25 cellular contexts compared by ENCODE assay signal in genomic region chr12:132726386-132726785, GRCh38. TPM values are rescaled to one million over a fixed set of nuclear protein-coding genes. Genes with fewer than 3 reads are reported as not detected.
A peak's percentile ranks its signal among the peaks of the same experiment; 100 is the strongest.
DNase-seq lines count a peak whose midpoint lies in the region; ATAC-seq, FAIRE-seq and TF ChIP-seq lines count a peak whose summit lies in the region.
"Had no signal": no experiment of that assay in that cellular context is flagged by ENCODE, and none has a peak within 500 bp of the region (broad histone marks: within the 10 kb centered on the region; RNA-seq: fewer than 3 reads in every experiment).

No MANE protein-coding gene starts in this region.

- H3K9me3 ChIP-seq in kidney (ENCODE audit: control insufficient read depth in 1 of 2, low read length in 2 of 2) (no peaks in the 10 kb centered on the region), lower lobe of right lung (no peaks in the 10 kb centered on the region), Caco-2 (peaks cover 5% of the 10 kb centered on the region)

- no peak for DNase-seq in stimulated activated naive CD8-positive, alpha-beta T cell treated with anti-CD3 and anti-CD28 coated beads, Interleukin-15, amount 100 ng/mL, for 72 hours
- DNase-seq in kidney (peak; percentile 59), lower lobe of right lung (no peak), Caco-2 (no peak)
- DNase-seq: CD8-positive, alpha-beta T cell; DMS79 treated with DMSO at 0.1 percent for 48 hours; GM23248; H7; Kasumi-1; NCI-H1092 treated with DMSO at 0.1 percent for 48 hours; NCI-H1436; NCI-H1930; NCI-H2107; NCI-H524; NCI-H774; RPMI8226; SHP77 treated with DMSO at 0.1 percent for 48 hours had no signal

- peak overlapping the region; percentile 16 for H3K27ac Mint-ChIP-seq in stimulated activated naive CD8-positive, alpha-beta T cell treated with anti-CD3 and anti-CD28 coated beads, Interleukin-15, Interleukin-2, amounts not matched to agents 100 ng/mL and 50 ng/mL, for 24 hours
- H3K27ac Mint-ChIP-seq in stimulated activated naive CD8-positive, alpha-beta T cell treated with anti-CD3 and anti-CD28 coated beads, Interleukin-15, amount 100 ng/mL, for 72 hours, result peak overlapping the region in 1 of 2 donors; percentile 10
- H3K27ac Mint-ChIP-seq in Caco-2 (ENCODE audit: unreplicated experiment), result no peak overlapping the region
- H3K27ac Mint-ChIP-seq: B cell; CD8-positive, alpha-beta T cell had no signal

- no peaks in the 10 kb centered on the region for H3K27me3 Mint-ChIP-seq in stimulated activated naive CD8-positive, alpha-beta T cell treated with anti-CD3 and anti-CD28 coated beads, Interleukin-15, Interleukin-2, amounts not matched to agents 100 ng/mL and 50 ng/mL, for 24 hours
- no peaks in the 10 kb centered on the region for H3K27me3 Mint-ChIP-seq in stimulated activated naive CD8-positive, alpha-beta T cell treated with anti-CD3 and anti-CD28 coated beads, Interleukin-15, amount 100 ng/mL, for 72 hours
- no peaks in the 10 kb centered on the region for H3K27me3 Mint-ChIP-seq in Caco-2 (ENCODE audit: insufficient read depth, unreplicated experiment)
- H3K27me3 Mint-ChIP-seq: B cell had no signal

- CTCF ChIA-PET in Caco-2 (lab: Charles Lee), result no interaction called here

- no peaks in the 10 kb centered on the region for H3K27me3 ChIP-seq in lower lobe of right lung (ENCODE audit: low read depth)
- H3K27me3 ChIP-seq in Caco-2 (replicated peaks; ENCODE audit: control insufficient read depth, insufficient read depth, low read length), result no peaks in the 10 kb centered on the region

- FAIRE-seq in kidney (lab: Jason Lieb, UNC), result no peak
- FAIRE-seq: GM18507, HTR-8/SVneo, K562 had no signal

- H3K36me3 ChIP-seq in kidney (ENCODE audit: control insufficient read depth in 1 of 2, insufficient read depth in 2 of 2, low read length in 2 of 2), result peaks cover 17 to 44% of the 10 kb centered on the region in 2 donors
- H3K36me3 ChIP-seq in lower lobe of right lung, result peaks cover 95% of the 10 kb centered on the region
- H3K36me3 ChIP-seq in Caco-2 (ENCODE audit: control insufficient read depth, insufficient read depth, low read length), result peaks cover 5% of the 10 kb centered on the region

- no peak overlapping the region for H3K4me3 ChIP-seq in kidney (ENCODE audit: low read length in 2 of 2)
- no peak overlapping the region for H3K4me3 ChIP-seq in lower lobe of right lung
- H3K4me3 ChIP-seq in Caco-2 (ENCODE audit: low read depth, low read length), result no peak overlapping the region
- H3K4me3 ChIP-seq: GM23248, K562 had no signal

- no peak overlapping the region for H3K4me3 Mint-ChIP-seq in stimulated activated naive CD8-positive, alpha-beta T cell treated with anti-CD3 and anti-CD28 coated beads, Interleukin-15, Interleukin-2, amounts not matched to agents 100 ng/mL and 50 ng/mL, for 24 hours
- no peak overlapping the region for H3K4me3 Mint-ChIP-seq in stimulated activated naive CD8-positive, alpha-beta T cell treated with anti-CD3 and anti-CD28 coated beads, Interleukin-15, amount 100 ng/mL, for 72 hours
- no peak overlapping the region for H3K4me3 Mint-ChIP-seq in Caco-2 (ENCODE audit: unreplicated experiment)
- H3K4me3 Mint-ChIP-seq: B cell; CD8-positive, alpha-beta T cell had no signal

- H3K27ac ChIP-seq in kidney (ENCODE audit: low read depth in 2 of 2, low read length in 2 of 2) (no peak overlapping the region), lower lobe of right lung (no peak overlapping the region)
- H3K27ac ChIP-seq: C4-2B, GM23248 had no signal

- H3K9me3 Mint-ChIP-seq in stimulated activated naive CD8-positive, alpha-beta T cell treated with anti-CD3 and anti-CD28 coated beads, Interleukin-15, Interleukin-2, amounts not matched to agents 100 ng/mL and 50 ng/mL, for 24 hours, result no peaks in the 10 kb centered on the region
- H3K9me3 Mint-ChIP-seq in stimulated activated naive CD8-positive, alpha-beta T cell treated with anti-CD3 and anti-CD28 coated beads, Interleukin-15, amount 100 ng/mL, for 72 hours, result no peaks in the 10 kb centered on the region
- H3K9me3 Mint-ChIP-seq in Caco-2 (ENCODE audit: unreplicated experiment), result peaks cover 2% of the 10 kb centered on the region
- H3K9me3 Mint-ChIP-seq: CD8-positive, alpha-beta T cell had no signal

- peaks cover 9% of the 10 kb centered on the region for H3K4me1 Mint-ChIP-seq in stimulated activated naive CD8-positive, alpha-beta T cell treated with anti-CD3 and anti-CD28 coated beads, Interleukin-15, Interleukin-2, amounts not matched to agents 100 ng/mL and 50 ng/mL, for 24 hours (ENCODE audit: low read depth)
- H3K4me1 Mint-ChIP-seq in stimulated activated naive CD8-positive, alpha-beta T cell treated with anti-CD3 and anti-CD28 coated beads, Interleukin-15, amount 100 ng/mL, for 72 hours, result peaks cover 16% of the 10 kb centered on the region
- no peaks in the 10 kb centered on the region for H3K4me1 Mint-ChIP-seq in Caco-2 (ENCODE audit: low read depth, unreplicated experiment)
- H3K4me1 Mint-ChIP-seq: B cell had no signal

- TF ChIP-seq CTCF in kidney (IDR thresholded peaks at IDR 0.05; ENCODE audit: borderline replicate concordance, extremely low read depth, insufficient read depth) (no peak), lower lobe of right lung (IDR thresholded peaks at IDR 0.05) (no peak), Caco-2 (IDR thresholded peaks at IDR 0.05; ENCODE audit: insufficient read depth in 1 of 2, low read depth in 1 of 2, low read length in 1 of 2, severe bottlenecking in 1 of 2, unreplicated experiment in 1 of 2) (no peak)

- POLR2A ChIA-PET in Caco-2 (lab: Charles Lee), result no interaction called here

- intact Hi-C loops in kidney (cut with DNase I), result no loop called here
- intact Hi-C loops in lower lobe of right lung (cut with DNase I), result no loop called here
- intact Hi-C loops in Caco-2 (cut with micrococcal nuclease; ENCODE audit: unreplicated experiment), result no loop called here

- BruUV-seq in Caco-2 (replicated peaks; lab: Mats Ljungman, UMichigan), result no TSS peak

- no peak overlapping the region for H3K9ac ChIP-seq in kidney (ENCODE audit: low read length in 2 of 2)
- H3K9ac ChIP-seq: GM23248 had no signal

- no peak for ATAC-seq in stimulated activated naive CD8-positive, alpha-beta T cell treated with anti-CD3 and anti-CD28 coated beads, Interleukin-15, amount 100 ng/mL, for 72 hours
- ATAC-seq in lower lobe of right lung (no peak), GM21381 (IDR thresholded peaks at IDR 0.05; ENCODE audit: unreplicated experiment) (no peak)
- ATAC-seq: CD8-positive, alpha-beta T cell; K562 had no signal

- H3K4me1 ChIP-seq in kidney (ENCODE audit: control insufficient read depth in 1 of 2, insufficient read depth in 1 of 2, low read depth in 1 of 2, low read length in 2 of 2), result no peaks in the 10 kb centered on the region
- H3K4me1 ChIP-seq in lower lobe of right lung, result no peaks in the 10 kb centered on the region
- no peaks in the 10 kb centered on the region for H3K4me1 ChIP-seq in Caco-2

- H3K36me3 Mint-ChIP-seq in stimulated activated naive CD8-positive, alpha-beta T cell treated with anti-CD3 and anti-CD28 coated beads, Interleukin-15, Interleukin-2, amounts not matched to agents 100 ng/mL and 50 ng/mL, for 24 hours (ENCODE audit: low read depth), result peaks cover 82% of the 10 kb centered on the region
- peaks cover 98% of the 10 kb centered on the region for H3K36me3 Mint-ChIP-seq in Caco-2 (ENCODE audit: insufficient read depth, unreplicated experiment)

TF ChIP-seq in PFSK-1, 5 proteins besides CTCF, POLR2A, EP300 and RAD21:
- TF ChIP-seq SIN3A (IDR thresholded peaks at IDR 0.05; ENCODE audit: borderline replicate concordance, insufficient read depth, low read length) (no peak), POLR2AphosphoS5 (IDR thresholded peaks at IDR 0.05; ENCODE audit: low read depth, low read length) (peak; percentile 15; the same call in 1 of the 2 replicates), TAF1 (IDR thresholded peaks at IDR 0.05; ENCODE audit: borderline replicate concordance, insufficient read depth, low read length) (no peak)

RNA-seq across cellular contexts. Expression of gene PGAM5, which starts 15.7 kb away (rescaled TPM):
- polyA plus RNA-seq in PFSK-1 (2012; ENCODE audit: insufficient read length, low read depth), result 24.8 TPM
- total RNA-seq in kidney (33.5 TPM), lower lobe of right lung (21.7 TPM), Caco-2 (2022) (78.1 and 87.8 TPM in 2 replicates)
- polyA plus RNA-seq in kidney (ENCODE audit: insufficient read depth, low read depth, low replicate concordance), result 19.4 TPM

RNA-seq across cellular contexts. Expression of gene ANKLE2, which starts 35.2 kb away (rescaled TPM):
- 93.2 TPM for polyA plus RNA-seq in PFSK-1 (2012; ENCODE audit: insufficient read length, low read depth)
- total RNA-seq in kidney (57.3 TPM), lower lobe of right lung (49.6 TPM), Caco-2 (2022) (80.8 and 86.6 TPM in 2 replicates)
- polyA plus RNA-seq in kidney (ENCODE audit: insufficient read depth, low read depth, low replicate concordance), result 14.6 TPM

RNA-seq across cellular contexts. Expression of gene PXMP2, which starts 39.0 kb away (rescaled TPM):
- 24.5 TPM for polyA plus RNA-seq in PFSK-1 (2012; ENCODE audit: insufficient read length, low read depth)
- 23.4 TPM for total RNA-seq in kidney
- 90.9 TPM for polyA plus RNA-seq in kidney (ENCODE audit: insufficient read depth, low read depth, low replicate concordance)
- total RNA-seq in lower lobe of right lung, result 16.9 TPM
- 29.8 and 39.9 TPM in 2 replicates for total RNA-seq in Caco-2 (2022)

RNA-seq across cellular contexts. Expression of gene POLE, which starts 39.2 kb away (rescaled TPM):
- polyA plus RNA-seq in PFSK-1 (2012; ENCODE audit: insufficient read length, low read depth), result 216 TPM
- total RNA-seq in kidney (23.0 TPM), lower lobe of right lung (28.0 TPM), Caco-2 (2022) (167 and 170 TPM in 2 replicates)
- polyA plus RNA-seq in kidney (ENCODE audit: insufficient read depth, low read depth, low replicate concordance), result 5.3 TPM
